ENCODE assay signal across 13 cellular contexts in the genomic region with DNA sequence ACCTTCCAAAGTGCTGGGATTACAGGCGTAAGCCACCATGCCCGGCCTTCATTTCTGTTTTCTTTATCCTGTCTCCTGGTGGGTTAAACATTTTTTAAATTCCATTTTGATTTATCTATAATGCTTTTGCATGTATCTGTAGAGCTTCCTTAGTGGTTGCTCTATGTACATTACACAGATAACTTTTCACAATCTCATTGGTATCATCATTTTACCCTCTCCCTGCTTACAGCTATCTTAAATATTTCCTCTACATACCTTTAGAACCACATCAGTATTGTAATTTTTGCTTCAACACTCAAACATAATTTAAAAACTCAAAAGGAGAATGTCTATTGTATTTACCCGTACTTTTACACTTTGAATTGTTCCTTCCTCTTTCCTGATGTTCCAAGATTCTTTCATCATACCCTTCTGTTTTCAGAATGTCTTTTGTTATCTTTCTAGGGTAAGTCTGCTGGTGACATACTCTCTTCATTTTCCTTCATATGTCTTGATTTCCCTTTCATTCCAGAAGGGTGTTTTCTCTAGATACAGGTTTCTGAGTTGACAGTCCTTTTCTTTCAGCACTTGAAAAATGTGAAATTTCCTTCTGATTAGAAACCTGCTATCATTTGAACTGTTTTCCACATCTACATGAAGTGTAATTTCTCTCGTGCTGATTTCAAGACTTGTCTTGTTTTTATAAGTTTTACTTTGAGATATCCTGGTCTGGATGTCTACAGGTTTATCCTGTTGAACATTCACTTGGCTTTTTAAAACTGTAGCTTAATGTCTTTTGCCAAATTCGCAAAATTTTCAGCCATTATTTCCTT. TPM values are rescaled to one million over a fixed set of nuclear protein-coding genes. Genes with fewer than 3 reads are reported as not detected.
DNase-seq lines count a peak whose midpoint lies in the region; ATAC-seq and TF ChIP-seq lines count a peak whose summit lies in the region.
"Had no signal": no experiment of that assay in that cellular context is flagged by ENCODE, and none has a peak within 500 bp of the region (broad histone marks: within the 10 kb centered on the region; RNA-seq: fewer than 3 reads in every experiment).

No MANE protein-coding gene starts in this region.

- no peaks in the 10 kb centered on the region for H3K36me3 ChIP-seq in cardiac muscle cell
- no peaks in the 10 kb centered on the region for H3K36me3 ChIP-seq in right atrium auricular region
- H3K36me3 ChIP-seq: SJCRH30 had no signal

- H3K4me1 Mint-ChIP-seq in T-helper 17 cell: peaks cover 54% of the 10 kb centered on the region
- H3K4me1 Mint-ChIP-seq in stimulated activated memory B cell treated with anti-CD40 and anti-IgM and Interleukin-4, amounts not matched to agents 10 μg/mL and 1 μg/mL and 100 μg/mL, for 72 hours: peaks cover 88% of the 10 kb centered on the region

- DNase-seq in cardiac muscle cell (ENCODE audit: low read depth in 1 of 2, low spot score in 1 of 2) (peak in 1 of 2 donors; percentile 54), Right ventricle myocardium inferior (ENCODE audit: missing footprints) (no peak), T-helper 17 cell (no peak), right atrium auricular region (ENCODE audit: low spot score) (no peak), NCI-H187 treated with DMSO at 0.1 percent for 48 hours (lab: John Stamatoyannopoulos, UW) (no peak), ureter (ENCODE audit: low spot score) (no peak)
- no peak for DNase-seq in stimulated activated CD4-positive, alpha-beta T cell treated with anti-CD3 and anti-CD28 coated beads, Interleukin-4, amount 100 ng/mL, for 4 hours
- DNase-seq: activated CD8-positive, alpha-beta memory T cell treated with anti-CD3 and anti-CD28 coated beads for 24 hours; foreskin keratinocyte; H7; NCI-H446 treated with DMSO at 0.1 percent for 48 hours; SJCRH30 had no signal

- H3K4me1 ChIP-seq in cardiac muscle cell (ENCODE audit: low read depth): peaks cover 44% of the 10 kb centered on the region
- H3K4me1 ChIP-seq in right atrium auricular region: peaks cover 0 to 50% of the 10 kb centered on the region in 2 donors
- H3K4me1 ChIP-seq: SJCRH30 had no signal

- H3K4me3 ChIP-seq in cardiac muscle cell (no peak overlapping the region), right atrium auricular region (no peak overlapping the region)
- H3K4me3 ChIP-seq: SJCRH30 had no signal

- no peaks in the 10 kb centered on the region for H3K36me3 Mint-ChIP-seq in T-helper 17 cell (ENCODE audit: low read depth)
- peaks cover 8% of the 10 kb centered on the region for H3K36me3 Mint-ChIP-seq in stimulated activated memory B cell treated with anti-CD40 and anti-IgM and Interleukin-4, amounts not matched to agents 10 μg/mL and 1 μg/mL and 100 μg/mL, for 72 hours

- peak overlapping the region; percentile 49 for H3K4me3 Mint-ChIP-seq in T-helper 17 cell
- H3K4me3 Mint-ChIP-seq in stimulated activated memory B cell treated with anti-CD40 and anti-IgM and Interleukin-4, amounts not matched to agents 10 μg/mL and 1 μg/mL and 100 μg/mL, for 72 hours: no peak overlapping the region

- H3K9me3 ChIP-seq in cardiac muscle cell (ENCODE audit: low read depth): no peaks in the 10 kb centered on the region
- H3K9me3 ChIP-seq in T-helper 17 cell (ENCODE audit: control insufficient read depth, low read length, poor library complexity, severe bottlenecking): no peaks in the 10 kb centered on the region
- no peaks in the 10 kb centered on the region for H3K9me3 ChIP-seq in right atrium auricular region
- H3K9me3 ChIP-seq: SJCRH30 had no signal

- peak overlapping the region; percentile 77 for H3K27ac Mint-ChIP-seq in T-helper 17 cell
- peak overlapping the region; percentile 74 for H3K27ac Mint-ChIP-seq in stimulated activated memory B cell treated with anti-CD40 and anti-IgM and Interleukin-4, amounts not matched to agents 10 μg/mL and 1 μg/mL and 100 μg/mL, for 72 hours

- no peaks in the 10 kb centered on the region for H3K9me3 Mint-ChIP-seq in stimulated activated memory B cell treated with anti-CD40 and anti-IgM and Interleukin-4, amounts not matched to agents 10 μg/mL and 1 μg/mL and 100 μg/mL, for 72 hours

- TF ChIP-seq CTCF in cardiac muscle cell (IDR thresholded peaks at IDR 0.05; ENCODE audit: low read depth, low read length): no peak
- no peak for TF ChIP-seq CTCF in right atrium auricular region (IDR thresholded peaks at IDR 0.05)

- intact Hi-C loops in Right ventricle myocardium inferior (cut with DNase I): no loop called here

- H3K27me3 ChIP-seq in cardiac muscle cell: no peaks in the 10 kb centered on the region
- H3K27me3 ChIP-seq in right atrium auricular region: no peaks in the 10 kb centered on the region
- H3K27me3 ChIP-seq: foreskin keratinocyte, SJCRH30 had no signal

- H3K27ac ChIP-seq in cardiac muscle cell (peak overlapping the region; percentile 55), right atrium auricular region (peak overlapping the region; percentile 44)
- H3K27ac ChIP-seq: foreskin keratinocyte, SJCRH30 had no signal

- no peak for ATAC-seq in Right ventricle myocardium inferior
- ATAC-seq in T-helper 17 cell: no peak
- ATAC-seq in stimulated activated memory B cell treated with anti-CD40 and anti-IgM and Interleukin-4, amounts not matched to agents 10 μg/mL and 1 μg/mL and 100 μg/mL, for 72 hours: no peak
- ATAC-seq: foreskin keratinocyte had no signal

- no peaks in the 10 kb centered on the region for H3K27me3 Mint-ChIP-seq in T-helper 17 cell
- no peaks in the 10 kb centered on the region for H3K27me3 Mint-ChIP-seq in stimulated activated memory B cell treated with anti-CD40 and anti-IgM and Interleukin-4, amounts not matched to agents 10 μg/mL and 1 μg/mL and 100 μg/mL, for 72 hours

RNA-seq across cellular contexts. Expression of gene PPP3R1, which starts 21.9 kb away (rescaled TPM):
- total RNA-seq in cardiac muscle cell (16.3 and 17.0 TPM in 2 replicates), Right ventricle myocardium inferior (41.6 TPM), T-helper 17 cell (10 to 100 TPM; 60.3 to 83.9 TPM), right atrium auricular region (10 to 100 TPM; 16.7 to 18.4 TPM), ureter (57.7 TPM)
- polyA plus RNA-seq in cardiac muscle cell: 2.3 and 4.4 TPM in 2 replicates
